In genomic region chr9:98056403-98057094, GRCh38 we compare ENCODE assay signal across 8 cellular contexts. TPM values are rescaled to one million over a fixed set of nuclear protein-coding genes. Genes with fewer than 3 reads are reported as not detected.
DNase-seq lines count a peak whose midpoint lies in the region; ATAC-seq, FAIRE-seq and TF ChIP-seq lines count a peak whose summit lies in the region.

NANS (plus strand) TSS chr9:98056732; CDS start chr9:98056809, 77 bp downstream.

- peak; percentile 99 for FAIRE-seq in endothelial cell of umbilical vein (lab: Jason Lieb, UNC)

- no peaks in the 10 kb centered on the region for H3K27me3 ChIP-seq in endothelial cell of umbilical vein (ENCODE audit: control insufficient read depth in 2 of 2, insufficient read depth in 2 of 2, low read length in 2 of 2)

- H3K9me2 ChIP-seq in OCI-LY7 (ENCODE audit: insufficient read depth, low read length): no peaks in the 10 kb centered on the region

- BruUV-seq in OCI-LY7 (replicated peaks; lab: Mats Ljungman, UMichigan) (no TSS peak), endothelial cell of umbilical vein (replicated peaks; lab: Mats Ljungman, UMichigan) (no TSS peak)

- H3K9ac ChIP-seq in endothelial cell of umbilical vein (replicated peaks; ENCODE audit: extremely low read depth, insufficient read depth, low read length): peak within 1 kb of the TSS; percentile 86

- no peaks in the 10 kb centered on the region for H3K9me1 ChIP-seq in endothelial cell of umbilical vein (replicated peaks; ENCODE audit: control insufficient read depth, extremely low read depth, insufficient read depth, low read length)

- H3K4me3 ChIP-seq in OCI-LY7 (ENCODE audit: low read depth, low read length, poor library complexity, severe bottlenecking) (peak within 1 kb of the TSS; percentile 87), endothelial cell of umbilical vein (replicated peaks in 1 of 3; ENCODE audit: insufficient read depth in 1 of 3, low read depth in 1 of 3, low read length in 3 of 3) (peak within 1 kb of the TSS; percentile 60 to 91 (median 69))

- DNase-seq in DMS 273 (lab: John Stamatoyannopoulos, UW; ENCODE audit: unreplicated experiment): peak; percentile 97
- peak; percentile 89 for DNase-seq in HuH-7 (ENCODE audit: low spot score)
- peak; percentile 94 for DNase-seq in OCI-LY7 (ENCODE audit: low spot score)
- peak; percentile 86 for DNase-seq in activated T-cell treated with anti-CD3 and anti-CD28 coated beads for 1 hour (ENCODE audit: low read depth)
- DNase-seq in endothelial cell of umbilical vein (ENCODE audit: low read depth, low spot score): peak; percentile 99
- peak; percentile 93 for DNase-seq in midbrain (lab: John Stamatoyannopoulos, UW)
- DNase-seq in stimulated activated CD8-positive, alpha-beta memory T cell treated with anti-CD3 and anti-CD28 coated beads, Interleukin-15, amount 100 ng/mL, for 48 hours (ENCODE audit: low read depth in 2 of 2): peak; percentile 93 to 95

- peaks cover 38% of the 10 kb centered on the region for H3K36me3 ChIP-seq in OCI-LY7 (ENCODE audit: insufficient read depth, low read length)
- peaks cover 0 to 4% of the 10 kb centered on the region in 2 experiments for H3K36me3 ChIP-seq in endothelial cell of umbilical vein (ENCODE audit: control insufficient read depth in 2 of 2, extremely low read depth in 1 of 2, insufficient read depth in 2 of 2, low read length in 2 of 2)

- peak; percentile 93 for ATAC-seq in GM21526 (IDR thresholded peaks at IDR 0.05; ENCODE audit: low FRiP score, unreplicated experiment)

- TF ChIP-seq CTCF in OCI-LY7 (conservative IDR thresholded peaks at IDR 0.05; ENCODE audit: low read length): no peak
- peak in 1 of 2 donors; percentile 8 for TF ChIP-seq CTCF in endothelial cell of umbilical vein (IDR thresholded peaks at IDR 0.05; ENCODE audit: extremely low read depth in 1 of 2, insufficient read depth in 1 of 2, low read depth in 1 of 2, low read length in 2 of 2)

- dilution Hi-C loops in endothelial cell of umbilical vein (cut with MboI; ENCODE audit: extremely low pct_ligation_motif_present, low sequenced_read_pairs): no loop called here

- CTCF ChIA-PET in OCI-LY7 (lab: Charles Lee; ENCODE audit: unreplicated experiment) (interaction anchor here (0.7 to 1.2 kb wide), 4 partner anchors 11 to 199 kb away, joined by 3 to 8 read pairs (median 4); partner anchors contain the start of gene TBC1D2), endothelial cell of umbilical vein (lab: Charles Lee) (interaction anchor here (0.7 to 3.5 kb wide), 18 partner anchors 11 to 166 kb away, joined by 3 to 21 read pairs (median 4); partner anchors contain the start of genes ANP32B and TRMO)

- TF ChIP-seq POLR2A in endothelial cell of umbilical vein (IDR thresholded peaks at IDR 0.05; ENCODE audit: low read depth, low read length): peak; percentile 93

- H3K27ac ChIP-seq in OCI-LY7 (ENCODE audit: low read depth, low read length, poor library complexity, severe bottlenecking) (peak within 1 kb of the TSS; percentile 42), endothelial cell of umbilical vein (ENCODE audit: insufficient read depth, low read depth, low read length) (peak within 1 kb of the TSS; percentile 80)

- H4K20me1 ChIP-seq in OCI-LY7 (ENCODE audit: insufficient read depth, low read length) (no peaks in the 10 kb centered on the region), endothelial cell of umbilical vein (replicated peaks; ENCODE audit: control insufficient read depth, extremely low read depth, insufficient read depth, low read length) (no peaks in the 10 kb centered on the region)

- intact Hi-C loops in OCI-LY7 (cut with micrococcal nuclease; ENCODE audit: unreplicated experiment) (loop anchor here (1.0 to 5.0 kb wide), 2 partner anchors 134 to 201 kb away; partner anchors contain the start of genes TBC1D2 and TRMO), endothelial cell of umbilical vein (cut with micrococcal nuclease) (loop anchor here (1.0 kb wide), 4 partner anchors 46 to 134 kb away; partner anchors contain the start of genes ANP32B, TRIM14 and TRMO)

- H3K4me2 ChIP-seq in OCI-LY7 (ENCODE audit: low read length) (peak within 1 kb of the TSS; percentile 93), endothelial cell of umbilical vein (ENCODE audit: insufficient read depth, low read length) (peak within 1 kb of the TSS; percentile 74)

- H3K79me2 ChIP-seq in OCI-LY7 (ENCODE audit: insufficient read depth, low read depth, low read length) (peaks cover 17% of the 10 kb centered on the region; the same call in 1 of the 2 replicates), endothelial cell of umbilical vein (ENCODE audit: control insufficient read depth, insufficient read depth, low read length) (peaks cover 38% of the 10 kb centered on the region)

- H2AFZ ChIP-seq in OCI-LY7 (ENCODE audit: low read length) (peak within 1 kb of the TSS; percentile 70; the same call in 1 of the 2 replicates), endothelial cell of umbilical vein (ENCODE audit: low read depth, low read length) (peak within 1 kb of the TSS; percentile 58)

- H3K4me1 ChIP-seq in OCI-LY7 (ENCODE audit: insufficient read depth, low read length, poor library complexity, severe bottlenecking) (peaks cover 11% of the 10 kb centered on the region), endothelial cell of umbilical vein (ENCODE audit: control insufficient read depth, extremely low read depth, insufficient read depth, low read length) (peaks cover 15% of the 10 kb centered on the region)

- H3K9me3 ChIP-seq in OCI-LY7 (ENCODE audit: low read length) (no peaks in the 10 kb centered on the region), endothelial cell of umbilical vein (replicated peaks; ENCODE audit: control insufficient read depth, insufficient read depth, low read length) (no peaks in the 10 kb centered on the region)

- POLR2A ChIA-PET in OCI-LY7 (lab: Charles Lee): interaction anchor here (0.5 to 5.0 kb wide), 18 partner anchors 9 to 199 kb away, joined by 3 to 41 read pairs (median 4); partner anchors contain the start of gene TBC1D2
- POLR2A ChIA-PET in endothelial cell of umbilical vein (lab: Charles Lee): interaction anchor here (0.6 to 1.6 kb wide), 17 partner anchors 8 to 552 kb away, joined by 3 to 9 read pairs (median 3); partner anchors contain the start of genes ANP32B, TBC1D2 and TRMO

TF ChIP-seq in endothelial cell of umbilical vein, 7 proteins besides CTCF, POLR2A, EP300 and RAD21:
- TF ChIP-seq FOS (IDR thresholded peaks at IDR 0.05; ENCODE audit: borderline replicate concordance, insufficient read depth, low read length): no peak
- TF ChIP-seq MAX (IDR thresholded peaks at IDR 0.05; ENCODE audit: insufficient read depth, insufficient read length): peak; percentile 38
- TF ChIP-seq POLR2AphosphoS5 (IDR thresholded peaks at IDR 0.05; ENCODE audit: insufficient read depth, low read depth, low read length): peak; percentile 95

RNA-seq across cellular contexts. Expression of gene NANS, which starts in this region (rescaled TPM):
- total RNA-seq in OCI-LY7 (2014; rRNA removed; shearing (Covaris generic)): 63.7 and 70.6 TPM in 2 replicates
- total RNA-seq in OCI-LY7 (2022): 50.4 and 56.9 TPM in 2 replicates
- 72.5 and 85.1 TPM in 2 replicates for total RNA-seq in endothelial cell of umbilical vein
- 95.3 and 108 TPM in 2 replicates for polyA plus RNA-seq in endothelial cell of umbilical vein
- polyA plus RNA-seq in endothelial cell of umbilical vein (2011; cell fraction: cytosol; rRNA removed): 113 and 131 TPM in 2 replicates
- polyA plus RNA-seq in endothelial cell of umbilical vein (2011; cell fraction: nucleus; rRNA removed): 68.5 and 72.1 TPM in 2 replicates
- 156 and 181 TPM in 2 replicates for polyA plus RNA-seq in endothelial cell of umbilical vein (2012)
- 57.2 and 66.6 TPM in 2 replicates for polyA minus RNA-seq in endothelial cell of umbilical vein
- 46.9 TPM for polyA minus RNA-seq in endothelial cell of umbilical vein (2011; cell fraction: cytosol; rRNA and poly(A)+ RNA removed)
- 22.7 and 36.4 TPM in 2 replicates for polyA minus RNA-seq in endothelial cell of umbilical vein (2011; cell fraction: nucleus; rRNA and poly(A)+ RNA removed)

Comparison
In these comparisons a context has a peak if more than half of its experiments do, and no peak if none do; other contexts are left out.
1. Peak in every context shown above with its lines: DNase-seq, ATAC-seq, H3K4me3 ChIP-seq and H3K27ac ChIP-seq.